In the genomic region with DNA sequence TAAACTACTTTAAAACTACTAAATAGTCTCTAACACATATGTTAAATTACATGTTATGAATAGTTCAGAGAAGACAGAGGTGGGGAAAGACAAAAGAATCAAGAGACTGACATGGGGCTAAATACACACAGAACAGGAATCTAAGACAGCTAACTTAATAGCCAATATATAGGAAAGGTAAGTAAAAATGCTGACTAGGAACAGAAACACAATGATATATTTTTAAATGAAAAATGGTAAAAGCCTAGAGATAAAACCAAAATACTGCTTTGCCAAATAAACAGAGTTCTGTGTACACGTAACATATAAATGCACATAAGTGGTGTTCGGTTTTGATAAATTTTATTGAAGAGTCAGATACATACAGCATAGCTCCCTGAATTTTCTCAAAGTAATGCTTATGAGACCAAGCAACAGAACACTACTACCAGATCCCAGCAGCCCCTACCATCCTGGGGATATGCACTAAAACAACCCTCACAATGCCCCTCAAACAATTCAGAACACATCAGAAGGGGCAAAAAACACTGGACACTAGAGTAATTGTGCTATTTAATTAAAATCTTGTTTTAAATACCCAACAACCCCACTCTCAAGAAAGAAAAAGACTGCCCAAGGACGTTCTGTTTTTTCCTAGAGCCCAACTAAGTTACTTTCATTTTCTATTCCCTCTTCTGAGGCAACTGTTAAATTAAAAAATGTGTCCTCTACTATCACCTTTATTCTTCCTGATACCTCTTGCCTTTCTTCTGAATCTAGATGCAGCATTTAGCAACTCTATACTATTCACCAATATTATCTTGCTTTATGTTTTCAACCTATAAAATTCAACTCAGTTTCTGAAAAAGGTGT, we compare ENCODE assay signal across 1 cellular context.
TF ChIP-seq lines count a peak whose summit lies in the region.

No MANE protein-coding gene starts in this region.

TF ChIP-seq in SK-N-SH, 30 proteins besides CTCF, POLR2A, EP300 and RAD21 (continued from another document):
- TF ChIP-seq REST (IDR thresholded peaks at IDR 0.05; ENCODE audit: low read depth, low read length), result no peak
- no peak for TF ChIP-seq FOXM1 (IDR thresholded peaks at IDR 0.05; ENCODE audit: low read depth)
- no peak for TF ChIP-seq JUND (IDR thresholded peaks at IDR 0.05)
- no peak for TF ChIP-seq USF2 (IDR thresholded peaks at IDR 0.05; ENCODE audit: borderline replicate concordance, low read depth, low read length)
- TF ChIP-seq RCOR1 (IDR thresholded peaks at IDR 0.05; ENCODE audit: low read length), result no peak
- TF ChIP-seq MXI1 (IDR thresholded peaks at IDR 0.05; ENCODE audit: low read depth, low read length), result no peak
- no peak for TF ChIP-seq NFIC (IDR thresholded peaks at IDR 0.05; ENCODE audit: borderline replicate concordance)
- no peak for TF ChIP-seq SMC3 (IDR thresholded peaks at IDR 0.05; ENCODE audit: low read depth, low read length)
- TF ChIP-seq GABPA (IDR thresholded peaks at IDR 0.05; ENCODE audit: low read depth), result no peak
- no peak for TF ChIP-seq EZH2phosphoT487 (IDR thresholded peaks at IDR 0.05; ENCODE audit: borderline replicate concordance, low read depth)
- no peak for TF ChIP-seq ELF1 (IDR thresholded peaks at IDR 0.05)
- no peak for TF ChIP-seq MEF2A (IDR thresholded peaks at IDR 0.05; ENCODE audit: borderline replicate concordance, low read depth)
- no peak for TF ChIP-seq TEAD4 (IDR thresholded peaks at IDR 0.05; ENCODE audit: borderline replicate concordance, insufficient read depth)
TF ChIP-seq in SK-N-SH: peak in this region for 0.
